ENCODE assay signal across 9 cellular contexts in the genomic region with DNA sequence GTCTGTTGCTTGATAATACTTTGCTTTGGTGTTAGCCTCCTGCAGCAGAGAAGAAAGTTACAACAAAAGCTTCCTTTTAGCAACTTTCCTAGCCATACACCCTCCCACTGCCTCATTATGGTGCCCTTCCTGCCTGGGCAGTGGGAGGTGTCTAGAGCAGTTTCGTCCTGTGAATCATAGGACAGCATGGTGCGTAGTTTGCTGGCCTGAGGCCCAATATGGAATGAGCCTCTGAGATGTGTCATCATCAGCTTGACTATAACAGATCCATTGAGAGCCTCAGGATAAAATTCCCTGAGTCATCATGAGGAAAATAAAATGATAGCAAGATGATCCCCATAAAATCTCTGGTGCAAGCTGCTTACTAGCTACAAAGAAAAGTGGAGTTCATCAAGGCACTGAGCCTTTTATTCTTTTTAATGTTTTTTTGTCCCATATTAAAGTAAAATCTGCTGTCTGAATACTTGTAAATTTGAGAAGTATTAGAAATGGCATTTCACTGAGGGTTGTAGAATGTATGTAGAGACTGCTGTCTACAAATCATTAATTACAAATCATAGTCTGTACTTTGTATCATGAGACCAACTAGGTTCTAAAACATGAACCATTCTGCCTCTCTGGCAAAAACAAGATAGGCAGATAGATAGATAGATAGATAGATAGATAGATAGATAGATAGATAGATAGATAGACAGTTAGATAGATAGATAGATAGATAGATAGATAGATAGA.
DNase-seq lines count a peak whose midpoint lies in the region; ATAC-seq and TF ChIP-seq lines count a peak whose summit lies in the region.
"Had no signal": no experiment of that assay in that cellular context is flagged by ENCODE, and none has a peak within 500 bp of the region (broad histone marks: within the 10 kb centered on the region; RNA-seq: fewer than 3 reads in every experiment).

No MANE protein-coding gene starts in this region.

- intact Hi-C loops in IMR-90 (cut with micrococcal nuclease) (no loop called here), lower lobe of right lung (cut with DNase I) (no loop called here), thyroid gland (cut with DNase I) (no loop called here)

- H3K14ac ChIP-seq in IMR-90 (replicated peaks; ENCODE audit: low read depth, low read length): no peak overlapping the region

- no peak overlapping the region for H2BK20ac ChIP-seq in IMR-90 (ENCODE audit: low read depth, low read length)

- ATAC-seq in IMR-90 (ENCODE audit: low read depth): no peak
- ATAC-seq in lower lobe of right lung: peak; percentile 29 to 37

- H3K4me2 ChIP-seq in IMR-90 (ENCODE audit: low read depth, low read length): no peak overlapping the region

- H3K9me3 ChIP-seq in IMR-90 (ENCODE audit: control insufficient read depth, insufficient read depth, low read length) (no peaks in the 10 kb centered on the region), lower lobe of right lung (no peaks in the 10 kb centered on the region), thyroid gland (no peaks in the 10 kb centered on the region)

- H2AK9ac ChIP-seq in IMR-90 (replicated peaks; ENCODE audit: low read depth, low read length, poor library complexity): no peak overlapping the region

- no peaks in the 10 kb centered on the region for H4K20me1 ChIP-seq in IMR-90 (ENCODE audit: insufficient read depth, low read length)

- H3K4me1 ChIP-seq in IMR-90 (ENCODE audit: control insufficient read depth, insufficient read depth, low read length): no peaks in the 10 kb centered on the region
- H3K4me1 ChIP-seq in lower lobe of right lung: no peaks in the 10 kb centered on the region
- no peaks in the 10 kb centered on the region for H3K4me1 ChIP-seq in thyroid gland

- no peak for TF ChIP-seq CTCF in IMR-90 (conservative IDR thresholded peaks at IDR 0.05; ENCODE audit: low read depth, low read length)
- no peak for TF ChIP-seq CTCF in astrocyte of the spinal cord (IDR thresholded peaks at IDR 0.05; ENCODE audit: low read depth, low read length)
- TF ChIP-seq CTCF in lower lobe of right lung (IDR thresholded peaks at IDR 0.05): no peak
- no peak for TF ChIP-seq CTCF in thyroid gland (IDR thresholded peaks at IDR 0.05)

- H2AFZ ChIP-seq in IMR-90 (replicated peaks; ENCODE audit: low read length, poor library complexity): peak overlapping the region; percentile 58

- no peak overlapping the region for H4K5ac ChIP-seq in IMR-90 (ENCODE audit: low read depth, low read length)

- POLR2A ChIA-PET in IMR-90 (lab: Charles Lee; ENCODE audit: unreplicated experiment): no interaction called here

- no peak overlapping the region for H4K8ac ChIP-seq in IMR-90 (ENCODE audit: low read depth in 2 of 2, low read length in 2 of 2)

- H3K36me3 ChIP-seq in IMR-90 (ENCODE audit: control insufficient read depth, insufficient read depth, low read length) (no peaks in the 10 kb centered on the region), lower lobe of right lung (no peaks in the 10 kb centered on the region), thyroid gland (no peaks in the 10 kb centered on the region)
- H3K36me3 ChIP-seq: cardiac muscle cell had no signal

- H3K79me1 ChIP-seq in IMR-90 (ENCODE audit: low read depth in 1 of 2, low read length in 2 of 2): no peaks in the 10 kb centered on the region

- peak; percentile 71 for DNase-seq in AG08395 (ENCODE audit: low spot score)
- DNase-seq in IMR-90: peak; percentile 72
- peak; percentile 98 for DNase-seq in astrocyte of the spinal cord (ENCODE audit: low read depth, low spot score)
- DNase-seq in lower lobe of right lung: no peak
- DNase-seq in NCI-H1092 (lab: John Stamatoyannopoulos, UW): no peak
- DNase-seq in thyroid gland: no peak
- DNase-seq in activated T-cell treated with anti-CD3 and anti-CD28 coated beads, Interleukin-2, amount 50 U/mL, for 1 hour: no peak
- DNase-seq in NCI-H774 (lab: John Stamatoyannopoulos, UW): no peak

- H2BK15ac ChIP-seq in IMR-90 (ENCODE audit: low read depth, low read length): no peak overlapping the region

- H4K91ac ChIP-seq in IMR-90 (ENCODE audit: insufficient read depth, low read depth, low read length): no peak overlapping the region

- dilution Hi-C loops in IMR-90 (cut with HindIII; ENCODE audit: low sequenced_read_pairs, unreplicated experiment): no loop called here

- no TSS peak for BruUV-seq in IMR-90 (replicated peaks; lab: Mats Ljungman, UMichigan)

- no peaks in the 10 kb centered on the region for H3K9me1 ChIP-seq in IMR-90 (ENCODE audit: insufficient read depth, low read length)

- H3K27me3 ChIP-seq in IMR-90 (ENCODE audit: control insufficient read depth, insufficient read depth, low read length) (no peaks in the 10 kb centered on the region), lower lobe of right lung (ENCODE audit: low read depth) (no peaks in the 10 kb centered on the region), thyroid gland (no peaks in the 10 kb centered on the region)
- H3K27me3 ChIP-seq: cardiac muscle cell had no signal

- no peak overlapping the region for H2AK5ac ChIP-seq in IMR-90 (ENCODE audit: low read depth, low read length)

- CTCF ChIA-PET in IMR-90 (lab: Yijun Ruan, JAX): no interaction called here

- TF ChIP-seq RAD21 in IMR-90 (IDR thresholded peaks at IDR 0.05; ENCODE audit: low read length): no peak

- no peak overlapping the region for H3K9ac ChIP-seq in IMR-90 (ENCODE audit: low read depth, low read length)

- no peak overlapping the region for H3K56ac ChIP-seq in IMR-90 (ENCODE audit: extremely low read depth, insufficient read depth, low read length)

- TF ChIP-seq POLR2A in IMR-90 (IDR thresholded peaks at IDR 0.05; ENCODE audit: low read depth, low read length): no peak
- no peak for TF ChIP-seq POLR2A in thyroid gland (IDR thresholded peaks at IDR 0.05)

- in situ Hi-C loops in IMR-90 (cut with MboI; ENCODE audit: low sequenced_read_pairs): no loop called here
- in situ Hi-C loops in astrocyte of the spinal cord (cut with HindIII; ENCODE audit: low sequenced_read_pairs): no loop called here

- WGBS in IMR-90 (ENCODE audit: extremely low coverage in 2 of 2, insufficient read length in 1 of 2), 2 experiments: no CpG with 5 or more reads among the region's 2 CpGs
- WGBS in thyroid gland, 2 donors: 71 to 88% methylated on average over 2 of the region's 2 CpGs

- no peak overlapping the region for H2BK5ac ChIP-seq in IMR-90 (ENCODE audit: low read depth, low read length, poor library complexity, severe bottlenecking)

- H3K4me3 ChIP-seq in IMR-90 (ENCODE audit: insufficient read depth, low read depth, low read length) (no peak overlapping the region), astrocyte of the spinal cord (ENCODE audit: low read depth, low read length) (no peak overlapping the region), lower lobe of right lung (no peak overlapping the region), thyroid gland (replicated peaks in 1 of 3) (no peak overlapping the region)
- H3K4me3 ChIP-seq: cardiac muscle cell had no signal

- H2BK120ac ChIP-seq in IMR-90 (ENCODE audit: low read depth, low read length): no peak overlapping the region

- no peak overlapping the region for H3K18ac ChIP-seq in IMR-90 (ENCODE audit: low read depth, low read length)

- H3K4ac ChIP-seq in IMR-90 (ENCODE audit: low read depth, low read length): no peak overlapping the region

- H3K27ac ChIP-seq in IMR-90 (ENCODE audit: insufficient read depth, low read length) (no peak overlapping the region), lower lobe of right lung (no peak overlapping the region), thyroid gland (no peak overlapping the region)
- H3K27ac ChIP-seq: cardiac muscle cell had no signal

- H3K23ac ChIP-seq in IMR-90 (ENCODE audit: low read depth, low read length): no peak overlapping the region

TF ChIP-seq in IMR-90, 13 proteins besides CTCF, POLR2A, EP300 and RAD21:
- TF ChIP-seq MXI1 (IDR thresholded peaks at IDR 0.05; ENCODE audit: borderline replicate concordance, low read depth, low read length) (no peak), USF2 (IDR thresholded peaks at IDR 0.05; ENCODE audit: low read depth, low read length) (no peak), CEBPB (IDR thresholded peaks at IDR 0.05; ENCODE audit: low read depth, low read length) (no peak), NFE2L2 (IDR thresholded peaks at IDR 0.05; ENCODE audit: low read depth, low read length) (peak; percentile 61; the same call in 1 of the 2 replicates), MAFK (IDR thresholded peaks at IDR 0.05; ENCODE audit: low read depth, low read length) (peak; percentile 54; the same call in 1 of the 2 replicates), FOS (IDR thresholded peaks at IDR 0.05; ENCODE audit: low read depth, low read length) (no peak)

Comparison
In these comparisons a context has a peak if more than half of its experiments do, and no peak if none do; other contexts are left out.
1. DNase-seq: peak in AG08395 (single experiment), IMR-90 (single experiment) and astrocyte of the spinal cord (single experiment); none in lower lobe of right lung (single experiment), NCI-H1092 (single experiment), thyroid gland (0 of 2), activated T-cell treated with anti-CD3 and anti-CD28 coated beads, Interleukin-2, amount 50 U/mL, for 1 hour (single experiment) and NCI-H774 (single experiment).